Comparison of ENCODE assay signal across 28 cellular contexts in the genomic region with DNA sequence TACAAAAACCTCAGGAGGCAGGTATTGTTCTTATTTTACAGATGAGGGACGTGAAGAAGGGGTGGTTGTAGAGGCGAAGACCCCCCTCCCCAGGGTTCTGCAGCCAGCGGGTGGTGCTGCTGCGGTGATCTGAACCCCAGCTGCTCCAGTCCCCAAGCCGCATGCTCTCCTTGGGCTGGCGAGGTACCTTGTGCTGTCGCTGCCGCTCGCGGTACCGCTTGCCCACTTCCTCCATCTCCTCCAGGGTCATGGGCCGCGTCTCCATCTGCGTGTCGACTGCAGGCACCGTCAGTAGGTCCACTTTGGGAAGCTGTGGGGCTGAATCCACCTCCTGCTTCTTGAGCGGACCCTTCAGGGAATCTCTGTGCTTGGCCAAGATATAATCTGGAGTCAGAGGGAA. TPM values are rescaled to one million over a fixed set of nuclear protein-coding genes. Genes with fewer than 3 reads are reported as not detected.
DNase-seq lines count a peak whose midpoint lies in the region; ATAC-seq, FAIRE-seq and TF ChIP-seq lines count a peak whose summit lies in the region.
"Had no signal": no experiment of that assay in that cellular context is flagged by ENCODE, and none has a peak within 500 bp of the region (broad histone marks: within the 10 kb centered on the region; RNA-seq: fewer than 3 reads in every experiment).

No MANE protein-coding gene starts in this region.

- H3K4me3 Mint-ChIP-seq in nephron progenitor cell: no peak overlapping the region
- H3K4me3 Mint-ChIP-seq: CD14-positive monocyte; CD4-positive, alpha-beta T cell; CD8-positive, alpha-beta memory T cell; H9 had no signal

- peaks cover 12% of the 10 kb centered on the region for H3K27me3 Mint-ChIP-seq in nephron progenitor cell (ENCODE audit: low read depth, poor library complexity)
- H3K27me3 Mint-ChIP-seq: CD4-positive, alpha-beta T cell had no signal

- no peak for TF ChIP-seq POLR2A in HepG2 (IDR thresholded peaks at IDR 0.05; ENCODE audit: insufficient read depth in 1 of 2, low read depth in 2 of 2, low read length in 2 of 2)
- TF ChIP-seq POLR2A in right lobe of liver (IDR thresholded peaks at IDR 0.05): no peak
- TF ChIP-seq POLR2A in IMR-90 (IDR thresholded peaks at IDR 0.05; ENCODE audit: low read depth, low read length): no peak

- no peak overlapping the region for H2AK9ac ChIP-seq in IMR-90 (replicated peaks; ENCODE audit: low read depth, low read length, poor library complexity)

- H3K56ac ChIP-seq in IMR-90 (ENCODE audit: extremely low read depth, insufficient read depth, low read length): no peak overlapping the region

- no peak overlapping the region for H2BK5ac ChIP-seq in IMR-90 (ENCODE audit: low read depth, low read length, poor library complexity, severe bottlenecking)
- no peak overlapping the region for H2BK5ac ChIP-seq in neuronal stem cell (ENCODE audit: low read length)

- TF ChIP-seq EP300 in HepG2 (IDR thresholded peaks at IDR 0.05; ENCODE audit: low read depth in 2 of 2, low read length in 2 of 2): no peak
- no peak for TF ChIP-seq EP300 in HepG2 (CRISPR knock-in tag; IDR thresholded peaks at IDR 0.05; ENCODE audit: borderline replicate concordance)

- H2BK120ac ChIP-seq in IMR-90 (ENCODE audit: low read depth, low read length) (peak overlapping the region; percentile 68), neuronal stem cell (ENCODE audit: low read depth, low read length) (no peak overlapping the region)

- H3K4ac ChIP-seq in IMR-90 (ENCODE audit: low read depth, low read length) (peak overlapping the region; percentile 75), neuronal stem cell (ENCODE audit: low read length) (no peak overlapping the region)

- H3K9me3 Mint-ChIP-seq in nephron progenitor cell: no peaks in the 10 kb centered on the region
- H3K9me3 Mint-ChIP-seq: CD4-positive, alpha-beta T cell; CD8-positive, alpha-beta memory T cell; H9 had no signal

- 0 out of 5 replicates have a peak, but pooled peaks cover 0 to 2% of the 10 kb centered on the region in 2 experiments for H3K36me3 ChIP-seq in HepG2 (replicated peaks in 1 of 2; ENCODE audit: control insufficient read depth in 1 of 2, insufficient read depth in 2 of 2, low read length in 2 of 2)
- H3K36me3 ChIP-seq in right lobe of liver: no peaks in the 10 kb centered on the region
- no peaks in the 10 kb centered on the region for H3K36me3 ChIP-seq in IMR-90 (ENCODE audit: control insufficient read depth, insufficient read depth, low read length)
- no peaks in the 10 kb centered on the region for H3K36me3 ChIP-seq in neuronal stem cell (replicated peaks in 1 of 2; ENCODE audit: control insufficient read depth in 2 of 2, insufficient read depth in 2 of 2, low read length in 2 of 2)
- H3K36me3 ChIP-seq: BE2C; BLaER1 treated with 17β-estradiol and CSF1 and Interleukin-3, amounts not matched to agents 10 nM and 100 nM had no signal

- TF ChIP-seq RAD21 in HepG2 (CRISPR knock-in tag; IDR thresholded peaks at IDR 0.05): no peak
- TF ChIP-seq RAD21 in IMR-90 (IDR thresholded peaks at IDR 0.05; ENCODE audit: low read length): no peak

- H2AK5ac ChIP-seq in IMR-90 (ENCODE audit: low read depth, low read length): peak overlapping the region; percentile 83
- peak overlapping the region; percentile 38 for H2AK5ac ChIP-seq in neuronal stem cell (ENCODE audit: low read depth, low read length)

- WGBS in HepG2 (ENCODE audit: low lambda C conversion rate): 93% methylated on average over 14 of the region's 17 CpGs
- WGBS in right lobe of liver (ENCODE audit: insufficient coverage, low coverage, low lambda C conversion rate, missing lambda C conversion rate): 88% methylated on average over 7 of the region's 17 CpGs
- WGBS in IMR-90 (ENCODE audit: extremely low coverage in 2 of 2, insufficient read length in 1 of 2), 2 experiments: 87% methylated on average over 3 of the region's 17 CpGs; no CpG with 5 or more reads in 1 of the 2 experiments
- WGBS in neuronal stem cell (ENCODE audit: extremely low coverage in 2 of 2, insufficient read length in 2 of 2, insufficient replicate concordance in 1 of 2), 2 donors: no CpG with 5 or more reads among the region's 17 CpGs

- H3K9me1 ChIP-seq in IMR-90 (ENCODE audit: insufficient read depth, low read length): peaks cover 26% of the 10 kb centered on the region

- BruUV-seq in HepG2 (replicated peaks; lab: Mats Ljungman, UMichigan) (no TSS peak), IMR-90 (replicated peaks; lab: Mats Ljungman, UMichigan) (no TSS peak)

- H3K79me1 ChIP-seq in IMR-90 (ENCODE audit: low read depth in 1 of 2, low read length in 2 of 2): peaks cover 0 to 8% of the 10 kb centered on the region in 2 experiments; a peak in 1 of 4 replicates
- no peaks in the 10 kb centered on the region for H3K79me1 ChIP-seq in neuronal stem cell (ENCODE audit: low read depth, low read length)

- dilution Hi-C loops in IMR-90 (cut with HindIII; ENCODE audit: low sequenced_read_pairs, unreplicated experiment): no loop called here

- H3K4me2 ChIP-seq in HepG2 (ENCODE audit: low read depth, low read length): no peak overlapping the region
- no peak overlapping the region for H3K4me2 ChIP-seq in IMR-90 (ENCODE audit: low read depth, low read length)
- no peak overlapping the region for H3K4me2 ChIP-seq in neuronal stem cell (ENCODE audit: insufficient read depth, low read length, poor library complexity, severe bottlenecking)
- H3K4me2 ChIP-seq: BLaER1 treated with 17β-estradiol and CSF1 and Interleukin-3, amounts not matched to agents 10 nM and 100 nM had no signal

- no peaks in the 10 kb centered on the region for H3K79me2 ChIP-seq in HepG2 (ENCODE audit: insufficient read depth, low read length)

- H3K27ac Mint-ChIP-seq in nephron progenitor cell: no peak overlapping the region
- H3K27ac Mint-ChIP-seq: CD14-positive monocyte; CD4-positive, alpha-beta T cell; CD8-positive, alpha-beta memory T cell had no signal

- H3K36me3 Mint-ChIP-seq in nephron progenitor cell (ENCODE audit: low read depth): no peaks in the 10 kb centered on the region
- H3K36me3 Mint-ChIP-seq: CD14-positive monocyte; CD8-positive, alpha-beta memory T cell had no signal

- ATAC-seq in HepG2: no peak
- no peak for ATAC-seq in right lobe of liver
- ATAC-seq in IMR-90 (ENCODE audit: low read depth): no peak
- no peak for ATAC-seq in sciatic nerve
- ATAC-seq in HG03108 (IDR thresholded peaks at IDR 0.05; ENCODE audit: unreplicated experiment): no peak
- ATAC-seq: HCT116 had no signal

- H3K9me3 ChIP-seq in HepG2 (ENCODE audit: low read length) (no peaks in the 10 kb centered on the region), right lobe of liver (no peaks in the 10 kb centered on the region), IMR-90 (ENCODE audit: control insufficient read depth, insufficient read depth, low read length) (no peaks in the 10 kb centered on the region), neuronal stem cell (replicated peaks in 1 of 2; ENCODE audit: control insufficient read depth in 2 of 2, insufficient read depth in 1 of 2, low read depth in 1 of 2, low read length in 2 of 2) (no peaks in the 10 kb centered on the region)
- H3K9me3 ChIP-seq: BE2C; BLaER1 treated with 17β-estradiol and CSF1 and Interleukin-3, amounts not matched to agents 10 nM and 100 nM had no signal

- no peaks in the 10 kb centered on the region for H4K20me1 ChIP-seq in HepG2 (ENCODE audit: insufficient read depth, low read length)
- peaks cover 11% of the 10 kb centered on the region for H4K20me1 ChIP-seq in IMR-90 (ENCODE audit: insufficient read depth, low read length)
- H4K20me1 ChIP-seq: BLaER1 treated with 17β-estradiol and CSF1 and Interleukin-3, amounts not matched to agents 10 nM and 100 nM had no signal

- H3K4me1 ChIP-seq in HepG2 (ENCODE audit: insufficient read depth, low read length): peaks cover 44% of the 10 kb centered on the region
- H3K4me1 ChIP-seq in right lobe of liver: peaks cover 0 to 10% (median 2%) of the 10 kb centered on the region in 4 donors
- peaks cover 27% of the 10 kb centered on the region for H3K4me1 ChIP-seq in IMR-90 (ENCODE audit: control insufficient read depth, insufficient read depth, low read length)
- no peaks in the 10 kb centered on the region for H3K4me1 ChIP-seq in neuronal stem cell (ENCODE audit: control insufficient read depth in 2 of 2, insufficient read depth in 1 of 2, low read depth in 1 of 2, low read length in 2 of 2)
- H3K4me1 ChIP-seq: BE2C had no signal

- no peak overlapping the region for H3K4me3 ChIP-seq in HepG2 (replicated peaks in 1 of 3; ENCODE audit: insufficient read depth in 1 of 3, low read depth in 2 of 3, low read length in 3 of 3)
- H3K4me3 ChIP-seq in right lobe of liver: no peak overlapping the region
- no peak overlapping the region for H3K4me3 ChIP-seq in IMR-90 (ENCODE audit: insufficient read depth, low read depth, low read length)
- H3K4me3 ChIP-seq in neuronal stem cell (ENCODE audit: low read length in 2 of 2): no peak overlapping the region
- H3K4me3 ChIP-seq: BLaER1 treated with 17β-estradiol and CSF1 and Interleukin-3, amounts not matched to agents 10 nM and 100 nM; GM23248 had no signal

- DNase-seq in HepG2 (ENCODE audit: low spot score) (no peak), right lobe of liver (no peak), IMR-90 (no peak), mesenteric fat pad (ENCODE audit: low spot score) (peak; percentile 64), neuronal stem cell (ENCODE audit: low spot score) (no peak), nephron progenitor cell (no peak), sciatic nerve (ENCODE audit: low spot score) (no peak)
- DNase-seq: ACHN; AML-193; BE2C; CD4-positive, alpha-beta T cell; DMS 273 treated with DMSO at 0.1 percent for 48 hours; DMS53; DMS79 treated with DMSO at 0.1 percent for 48 hours; GF-D8; GM23248; H9 had no signal

- H2AFZ ChIP-seq in HepG2 (ENCODE audit: low read length) (no peak overlapping the region), IMR-90 (replicated peaks; ENCODE audit: low read length, poor library complexity) (no peak overlapping the region), neuronal stem cell (ENCODE audit: low read length) (no peak overlapping the region)
- H2AFZ ChIP-seq: GM23248 had no signal

- CTCF ChIA-PET in HepG2 (lab: Yijun Ruan, JAX; ENCODE audit: low intra/inter-chr PET ratio, low total read pairs) (no interaction called here), IMR-90 (lab: Yijun Ruan, JAX) (no interaction called here)

- intact Hi-C loops in HepG2 (cut with micrococcal nuclease; ENCODE audit: unreplicated experiment): no loop called here
- intact Hi-C loops in right lobe of liver (cut with DNase I): no loop called here
- intact Hi-C loops in IMR-90 (cut with micrococcal nuclease): no loop called here
- intact Hi-C loops in sciatic nerve (cut with DNase I): no loop called here

- no peak for TF ChIP-seq CTCF in HepG2 (CRISPR knock-in tag; IDR thresholded peaks at IDR 0.05)
- no peak for TF ChIP-seq CTCF in right lobe of liver (IDR thresholded peaks at IDR 0.05)
- no peak for TF ChIP-seq CTCF in IMR-90 (conservative IDR thresholded peaks at IDR 0.05; ENCODE audit: low read depth, low read length)
- no peak for TF ChIP-seq CTCF in nephron progenitor cell (IDR thresholded peaks at IDR 0.05)

- H3K27me3 ChIP-seq in HepG2 (ENCODE audit: control insufficient read depth in 1 of 2, insufficient read depth in 2 of 2, low read length in 2 of 2) (no peaks in the 10 kb centered on the region), right lobe of liver (no peaks in the 10 kb centered on the region), IMR-90 (ENCODE audit: control insufficient read depth, insufficient read depth, low read length) (no peaks in the 10 kb centered on the region), neuronal stem cell (ENCODE audit: control insufficient read depth in 3 of 3, insufficient read depth in 3 of 3, low read depth in 1 of 3, low read length in 3 of 3) (no peaks in the 10 kb centered on the region)
- H3K27me3 ChIP-seq: BE2C; BLaER1 treated with 17β-estradiol and CSF1 and Interleukin-3, amounts not matched to agents 10 nM and 100 nM had no signal

- H3K14ac ChIP-seq in IMR-90 (replicated peaks; ENCODE audit: low read depth, low read length): peak overlapping the region; percentile 23; the same call in 1 of the 2 replicates
- peak overlapping the region; percentile 85 for H3K14ac ChIP-seq in neuronal stem cell (ENCODE audit: low read length)

- H2BK15ac ChIP-seq in IMR-90 (ENCODE audit: low read depth, low read length) (peak overlapping the region; percentile 57; the same call in 1 of the 3 replicates), neuronal stem cell (ENCODE audit: low read length) (no peak overlapping the region)

- peak overlapping the region; percentile 55; the same call in 1 of the 2 replicates for H2BK20ac ChIP-seq in IMR-90 (ENCODE audit: low read depth, low read length)

- no peak overlapping the region; a peak in 1 of 4 replicates for H4K8ac ChIP-seq in IMR-90 (ENCODE audit: low read depth in 2 of 2, low read length in 2 of 2)
- peak overlapping the region; percentile 45 for H4K8ac ChIP-seq in neuronal stem cell (ENCODE audit: low read depth, low read length)

- H4K5ac ChIP-seq in IMR-90 (ENCODE audit: low read depth, low read length): no peak overlapping the region; the same call in 1 of the 2 replicates

- H3K23ac ChIP-seq in IMR-90 (ENCODE audit: low read depth, low read length): 0 out of 2 replicates have a peak overlapping the region, but pooled peaks have one; percentile 36
- H3K23ac ChIP-seq in neuronal stem cell (ENCODE audit: low read depth, low read length, poor library complexity): peak overlapping the region; percentile 77

- H3K9ac ChIP-seq in HepG2 (ENCODE audit: insufficient read depth, low read depth, low read length): no peak overlapping the region
- no peak overlapping the region for H3K9ac ChIP-seq in IMR-90 (ENCODE audit: low read depth, low read length)
- peak overlapping the region; percentile 78 for H3K9ac ChIP-seq in neuronal stem cell (ENCODE audit: low read depth, low read length, poor library complexity)
- H3K9ac ChIP-seq: BLaER1 treated with 17β-estradiol and CSF1 and Interleukin-3, amounts not matched to agents 10 nM and 100 nM; GM23248 had no signal

- POLR2A ChIA-PET in HepG2 (lab: Yijun Ruan, JAX): no interaction called here
- POLR2A ChIA-PET in IMR-90 (lab: Charles Lee; ENCODE audit: unreplicated experiment): no interaction called here

- in situ Hi-C loops in HepG2 (cut with HindIII; ENCODE audit: extremely low pct_ligation_motif_present, low pct_unique_long_range_greater_than_20kb) (no loop called here), IMR-90 (cut with MboI; ENCODE audit: low sequenced_read_pairs) (no loop called here)

- peak overlapping the region; percentile 26; the same call in 1 of the 2 replicates for H3K18ac ChIP-seq in IMR-90 (ENCODE audit: low read depth, low read length)
- no peak overlapping the region for H3K18ac ChIP-seq in neuronal stem cell (ENCODE audit: low read length)

- FAIRE-seq in HepG2 (lab: Jason Lieb, UNC): no peak
- FAIRE-seq: A204.1, D721Med, GM12891, GM18507 had no signal

- H3K27ac ChIP-seq in HepG2 (ENCODE audit: extremely low read length, insufficient read depth, low read length) (no peak overlapping the region), right lobe of liver (no peak overlapping the region), IMR-90 (ENCODE audit: insufficient read depth, low read length) (no peak overlapping the region), neuronal stem cell (replicated peaks; ENCODE audit: low read length) (no peak overlapping the region)
- H3K27ac ChIP-seq: GM23248 had no signal

- H2BK12ac ChIP-seq in neuronal stem cell (ENCODE audit: low read length): peak overlapping the region; percentile 23

- peaks cover 4% of the 10 kb centered on the region for H3K4me1 Mint-ChIP-seq in nephron progenitor cell
- H3K4me1 Mint-ChIP-seq: CD14-positive monocyte; CD8-positive, alpha-beta memory T cell had no signal

- H4K91ac ChIP-seq in IMR-90 (ENCODE audit: insufficient read depth, low read depth, low read length) (0 out of 2 replicates have a peak overlapping the region, but pooled peaks have one; percentile 27), neuronal stem cell (ENCODE audit: low read depth, low read length, poor library complexity) (peak overlapping the region; percentile 74)

RNA-seq across cellular contexts. Expression of a gene that starts 17.5 kb away (rescaled TPM):
- total RNA-seq in HepG2 (2016; rRNA removed; fragmentation: Illumina TruSeq; extraction: Trizol): 0.11 and 0.31 TPM in 2 replicates
- 0.18 TPM in 1 of 2 replicates, not detected in the other for total RNA-seq in HepG2 (2016; cell fraction: cytosol; rRNA removed; fragmentation: Illumina TruSeq; extraction: Trizol; ENCODE audit: low read depth)
- 0.07 and 0.26 TPM in 2 replicates for total RNA-seq in HepG2 (2016; cell fraction: insoluble cytoplasmic fraction; rRNA removed; fragmentation: Illumina TruSeq; extraction: Trizol)
- total RNA-seq in HepG2 (2016; cell fraction: membrane; rRNA removed; fragmentation: Illumina TruSeq; extraction: Trizol): 0.14 and 0.15 TPM in 2 replicates
- total RNA-seq in HepG2 (2016; cell fraction: nucleus; rRNA removed; fragmentation: Illumina TruSeq; extraction: Trizol): 0.34 and 0.50 TPM in 2 replicates
- polyA plus RNA-seq in HepG2 (2011; rRNA removed): 2.4 and 2.9 TPM in 2 replicates
- polyA plus RNA-seq in HepG2 (2011; cell fraction: cytosol; rRNA removed): 1.3 and 1.4 TPM in 2 replicates
- 9.6 and 10.2 TPM in 2 replicates for polyA plus RNA-seq in HepG2 (2011; cell fraction: nucleus; rRNA removed)
- polyA plus RNA-seq in HepG2 (2012): 2.4 and 3.5 TPM in 2 replicates
- polyA plus RNA-seq in HepG2 (2016; cell fraction: cytosol; fragmentation: Illumina TruSeq; extraction: Trizol; ENCODE audit: low read depth): 0.06 and 0.17 TPM in 2 replicates
- polyA plus RNA-seq in HepG2 (2016; cell fraction: insoluble cytoplasmic fraction; fragmentation: Illumina TruSeq; extraction: Trizol; ENCODE audit: low read depth): 0.33 and 0.35 TPM in 2 replicates
- polyA plus RNA-seq in HepG2 (2016; cell fraction: membrane; fragmentation: Illumina TruSeq; extraction: Trizol; ENCODE audit: low read depth): 0.15 and 0.24 TPM in 2 replicates
- 0.92 and 1.5 TPM in 2 replicates for polyA plus RNA-seq in HepG2 (2016; cell fraction: nucleus; fragmentation: Illumina TruSeq; extraction: Trizol; ENCODE audit: insufficient read depth, low read depth)
- polyA minus RNA-seq in HepG2 (2011; rRNA and poly(A)+ RNA removed; ENCODE audit: low replicate concordance): 1.9 and 2.0 TPM in 2 replicates
- 0.70 and 0.89 TPM in 2 replicates for polyA minus RNA-seq in HepG2 (2011; cell fraction: cytosol; rRNA and poly(A)+ RNA removed)
- 3.9 and 4.8 TPM in 2 replicates for polyA minus RNA-seq in HepG2 (2011; cell fraction: nucleus; rRNA and poly(A)+ RNA removed)
- 1 to 10 TPM in 5 of 6 experiments, under 1 TPM in 1; 0.26 to 4.7 (median 2.0) TPM for total RNA-seq in right lobe of liver
- under 0.01 TPM in 2 replicates for total RNA-seq in IMR-90 (2012; rRNA removed)
- 0.09 and 0.17 TPM in 2 replicates for polyA plus RNA-seq in IMR-90 (2012; rRNA removed)
- 0.02 and 0.04 TPM in 2 replicates for polyA plus RNA-seq in IMR-90 (2012; cell fraction: cytosol; rRNA removed)
- 0.41 and 0.62 TPM in 2 replicates for polyA plus RNA-seq in IMR-90 (2012; cell fraction: nucleus; rRNA removed; ENCODE audit: low replicate concordance)
- 1.1 TPM for total RNA-seq in mesenteric fat pad
- 1.3 TPM for polyA plus RNA-seq in neuronal stem cell (2013, experiment 1 of 2)
- 1.2 TPM for polyA plus RNA-seq in neuronal stem cell (2013, experiment 2 of 2)
- total RNA-seq in sciatic nerve: 0.40 TPM
- total RNA-seq: Daoy, G401, GM23248 had no signal
- polyA plus RNA-seq: CD14-positive monocyte, GM23248 had no signal

RNA-seq across cellular contexts. Expression of a gene that starts 28.8 kb away (rescaled TPM):
- total RNA-seq in HepG2 (2016; rRNA removed; fragmentation: Illumina TruSeq; extraction: Trizol) (25.3 and 26.9 TPM in 2 replicates), right lobe of liver (10 to 100 TPM; 16.9 to 26.1 (median 25.3) TPM), IMR-90 (2012; rRNA removed) (13.8 and 22.2 TPM in 2 replicates), mesenteric fat pad (37.1 TPM), sciatic nerve (30.6 TPM)
- total RNA-seq in HepG2 (2016; cell fraction: cytosol; rRNA removed; fragmentation: Illumina TruSeq; extraction: Trizol; ENCODE audit: low read depth): 5.2 and 7.0 TPM in 2 replicates
- total RNA-seq in HepG2 (2016; cell fraction: insoluble cytoplasmic fraction; rRNA removed; fragmentation: Illumina TruSeq; extraction: Trizol): 25.0 and 27.0 TPM in 2 replicates
- 11.5 and 12.6 TPM in 2 replicates for total RNA-seq in HepG2 (2016; cell fraction: membrane; rRNA removed; fragmentation: Illumina TruSeq; extraction: Trizol)
- 30.2 and 35.1 TPM in 2 replicates for total RNA-seq in HepG2 (2016; cell fraction: nucleus; rRNA removed; fragmentation: Illumina TruSeq; extraction: Trizol)
- polyA plus RNA-seq in HepG2 (2011; rRNA removed) (13.7 and 14.9 TPM in 2 replicates), IMR-90 (2012; rRNA removed) (14.9 and 15.0 TPM in 2 replicates)
- 4.8 and 4.9 TPM in 2 replicates for polyA plus RNA-seq in HepG2 (2011; cell fraction: cytosol; rRNA removed)
- 22.5 and 26.7 TPM in 2 replicates for polyA plus RNA-seq in HepG2 (2011; cell fraction: nucleus; rRNA removed)
- polyA plus RNA-seq in HepG2 (2012): 10.8 and 12.2 TPM in 2 replicates
- 1.9 and 2.1 TPM in 2 replicates for polyA plus RNA-seq in HepG2 (2016; cell fraction: cytosol; fragmentation: Illumina TruSeq; extraction: Trizol; ENCODE audit: low read depth)
- polyA plus RNA-seq in HepG2 (2016; cell fraction: insoluble cytoplasmic fraction; fragmentation: Illumina TruSeq; extraction: Trizol; ENCODE audit: low read depth): 21.7 and 24.1 TPM in 2 replicates
- 4.6 and 5.5 TPM in 2 replicates for polyA plus RNA-seq in HepG2 (2016; cell fraction: membrane; fragmentation: Illumina TruSeq; extraction: Trizol; ENCODE audit: low read depth)
- polyA plus RNA-seq in HepG2 (2016; cell fraction: nucleus; fragmentation: Illumina TruSeq; extraction: Trizol; ENCODE audit: insufficient read depth, low read depth): 43.7 and 51.7 TPM in 2 replicates
- polyA minus RNA-seq in HepG2 (2011; rRNA and poly(A)+ RNA removed; ENCODE audit: low replicate concordance): 6.9 and 16.7 TPM in 2 replicates
- 4.8 and 6.9 TPM in 2 replicates for polyA minus RNA-seq in HepG2 (2011; cell fraction: cytosol; rRNA and poly(A)+ RNA removed)
- polyA minus RNA-seq in HepG2 (2011; cell fraction: nucleus; rRNA and poly(A)+ RNA removed): 32.4 and 39.8 TPM in 2 replicates
- polyA plus RNA-seq in IMR-90 (2012; cell fraction: cytosol; rRNA removed): 6.9 and 10.6 TPM in 2 replicates
- polyA plus RNA-seq in IMR-90 (2012; cell fraction: nucleus; rRNA removed; ENCODE audit: low replicate concordance): 30.3 and 65.5 TPM in 2 replicates
- 46.1 TPM for polyA plus RNA-seq in neuronal stem cell (2013, experiment 1 of 2)
- polyA plus RNA-seq in neuronal stem cell (2013, experiment 2 of 2): 47.3 TPM

RNA-seq across cellular contexts. Expression of a gene that starts 29.1 kb away (rescaled TPM):
- 10.3 and 10.8 TPM in 2 replicates for total RNA-seq in HepG2 (2016; rRNA removed; fragmentation: Illumina TruSeq; extraction: Trizol)
- 1.7 and 3.1 TPM in 2 replicates for total RNA-seq in HepG2 (2016; cell fraction: cytosol; rRNA removed; fragmentation: Illumina TruSeq; extraction: Trizol; ENCODE audit: low read depth)
- 9.7 and 10.0 TPM in 2 replicates for total RNA-seq in HepG2 (2016; cell fraction: insoluble cytoplasmic fraction; rRNA removed; fragmentation: Illumina TruSeq; extraction: Trizol)
- 3.2 and 3.8 TPM in 2 replicates for total RNA-seq in HepG2 (2016; cell fraction: membrane; rRNA removed; fragmentation: Illumina TruSeq; extraction: Trizol)
- 13.1 and 17.6 TPM in 2 replicates for total RNA-seq in HepG2 (2016; cell fraction: nucleus; rRNA removed; fragmentation: Illumina TruSeq; extraction: Trizol)
- polyA plus RNA-seq in HepG2 (2011; rRNA removed): 9.1 and 10.1 TPM in 2 replicates
- 6.0 and 7.1 TPM in 2 replicates for polyA plus RNA-seq in HepG2 (2011; cell fraction: cytosol; rRNA removed)
- 39.5 and 68.7 TPM in 2 replicates for polyA plus RNA-seq in HepG2 (2011; cell fraction: nucleus; rRNA removed)
- 8.5 and 8.9 TPM in 2 replicates for polyA plus RNA-seq in HepG2 (2012)
- 1.0 and 2.0 TPM in 2 replicates for polyA plus RNA-seq in HepG2 (2016; cell fraction: cytosol; fragmentation: Illumina TruSeq; extraction: Trizol; ENCODE audit: low read depth)
- 6.8 and 7.9 TPM in 2 replicates for polyA plus RNA-seq in HepG2 (2016; cell fraction: insoluble cytoplasmic fraction; fragmentation: Illumina TruSeq; extraction: Trizol; ENCODE audit: low read depth)
- polyA plus RNA-seq in HepG2 (2016; cell fraction: membrane; fragmentation: Illumina TruSeq; extraction: Trizol; ENCODE audit: low read depth): 1.5 and 2.2 TPM in 2 replicates
- polyA plus RNA-seq in HepG2 (2016; cell fraction: nucleus; fragmentation: Illumina TruSeq; extraction: Trizol; ENCODE audit: insufficient read depth, low read depth): 31.1 and 32.0 TPM in 2 replicates
- 44.2 and 53.6 TPM in 2 replicates for polyA minus RNA-seq in HepG2 (2011; rRNA and poly(A)+ RNA removed; ENCODE audit: low replicate concordance)
- 4.7 and 7.2 TPM in 2 replicates for polyA minus RNA-seq in HepG2 (2011; cell fraction: cytosol; rRNA and poly(A)+ RNA removed)
- 22.0 and 30.6 TPM in 2 replicates for polyA minus RNA-seq in HepG2 (2011; cell fraction: nucleus; rRNA and poly(A)+ RNA removed)
- total RNA-seq in right lobe of liver: 10 to 100 TPM in 4 of 6 experiments, 1 to 10 TPM in 2; 7.1 to 16.8 (median 11.5) TPM
- total RNA-seq in IMR-90 (2012; rRNA removed): 27.2 and 28.0 TPM in 2 replicates
- polyA plus RNA-seq in IMR-90 (2012; rRNA removed): 16.8 and 17.1 TPM in 2 replicates
- 12.3 and 16.3 TPM in 2 replicates for polyA plus RNA-seq in IMR-90 (2012; cell fraction: cytosol; rRNA removed)
- polyA plus RNA-seq in IMR-90 (2012; cell fraction: nucleus; rRNA removed; ENCODE audit: low replicate concordance): 63.8 and 113 TPM in 2 replicates
- 30.5 TPM for total RNA-seq in mesenteric fat pad
- 22.3 TPM for polyA plus RNA-seq in neuronal stem cell (2013, experiment 1 of 2)
- polyA plus RNA-seq in neuronal stem cell (2013, experiment 2 of 2): 21.0 TPM
- total RNA-seq in sciatic nerve: 49.7 TPM
